ENCODE assay signal across 13 cellular contexts in the genomic region with DNA sequence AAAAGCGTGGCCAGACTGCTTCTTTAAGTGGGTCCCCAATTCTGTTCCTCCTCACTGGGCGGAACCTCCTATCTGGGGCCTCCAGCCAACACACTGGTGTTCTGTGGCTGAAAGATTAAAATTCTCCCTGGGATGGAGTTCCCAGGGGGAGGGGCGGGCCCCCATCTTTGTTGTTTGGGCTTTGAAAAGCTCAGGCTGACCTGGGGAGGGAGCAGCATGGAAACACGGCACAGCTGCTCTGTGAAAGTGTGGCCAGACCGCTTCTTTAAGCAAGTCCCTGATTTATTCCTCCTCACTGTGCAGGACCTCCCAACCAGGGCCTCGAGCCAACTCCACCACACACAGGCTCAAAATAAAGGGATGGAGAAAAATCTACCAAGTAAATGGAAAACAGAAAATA.
"Had no signal": no experiment of that assay in that cellular context is flagged by ENCODE, and none has a peak within 500 bp of the region (broad histone marks: within the 10 kb centered on the region; RNA-seq: fewer than 3 reads in every experiment).

No MANE protein-coding gene starts in this region.

- ATAC-seq: esophagus mucosa had no signal

- H3K4me3 ChIP-seq: ascending aorta, hepatocyte, lung, pancreas, SJSA1, suprapubic skin had no signal

- DNase-seq: activated CD4-positive, alpha-beta T cell treated with anti-CD3 and anti-CD28 coated beads, Interleukin-2, amount 50 U/mL, for 48 hours; activated gamma-delta T cell; cortex of kidney; effector CD4-positive, alpha-beta T cell; stimulated activated CD4-positive, alpha-beta T cell treated with anti-CD3 and anti-CD28 coated beads, Interleukin-2, amount 100 ng/mL, for 24 hours; WERI-Rb-1 had no signal

- H3K9me3 ChIP-seq: ascending aorta, pancreas, SJSA1, suprapubic skin had no signal

- H3K27me3 ChIP-seq: ascending aorta, hepatocyte, SJSA1, suprapubic skin had no signal

- H3K36me3 ChIP-seq: ascending aorta, pancreas, SJSA1, suprapubic skin, WERI-Rb-1 had no signal

- H3K27ac ChIP-seq: ascending aorta, hepatocyte, pancreas, SJSA1, suprapubic skin, WERI-Rb-1 had no signal

- H3K4me1 ChIP-seq: ascending aorta, pancreas, SJSA1, suprapubic skin had no signal
